24 cellular contexts compared by ENCODE assay signal in the genomic region with DNA sequence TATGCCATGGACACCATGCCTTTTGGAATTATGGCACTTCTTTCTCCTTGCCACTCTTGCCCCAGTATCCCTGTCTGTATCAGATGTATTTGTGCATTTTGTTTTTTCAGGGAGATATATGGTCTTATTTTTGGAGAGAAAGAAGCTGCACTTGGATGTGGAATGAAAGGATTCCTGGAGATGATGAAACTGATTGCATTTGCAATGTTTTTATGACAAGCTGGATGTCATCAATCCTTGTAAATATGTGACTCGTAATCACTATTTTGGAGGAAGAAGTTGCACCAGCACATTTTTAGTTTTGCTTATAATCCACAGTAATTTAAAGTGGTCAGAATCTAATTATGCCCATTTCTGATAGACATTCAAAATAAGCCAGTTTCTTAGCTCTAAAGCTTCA.
"Had no signal": no experiment of that assay in that cellular context is flagged by ENCODE, and none has a peak within 500 bp of the region (broad histone marks: within the 10 kb centered on the region; RNA-seq: fewer than 3 reads in every experiment).

No MANE protein-coding gene starts in this region.

- H3K9me3 ChIP-seq: lower lobe of right lung, tibial artery had no signal

- H3K36me3 Mint-ChIP-seq: activated CD4-positive, alpha-beta memory T cell treated with anti-CD3 and anti-CD28 coated beads for 36 hours; activated naive CD8-positive, alpha-beta T cell treated with anti-CD3 and anti-CD28 coated beads for 36 hours; T-cell had no signal

- H3K4me3 Mint-ChIP-seq: activated B cell treated with CpG ODN at 0.5 μM for 24 hours; activated CD4-positive, alpha-beta memory T cell treated with anti-CD3 and anti-CD28 coated beads for 36 hours; activated naive CD8-positive, alpha-beta T cell treated with anti-CD3 and anti-CD28 coated beads for 36 hours; activated T-helper 17 cell treated with anti-CD3 and anti-CD28 coated beads, Interleukin-2, amount 50 U/mL, for 72 hours; endodermal cell; nephron; T-cell had no signal

- ATAC-seq: activated T-helper 17 cell treated with anti-CD3 and anti-CD28 coated beads, Interleukin-2, amount 50 U/mL, for 72 hours; foreskin keratinocyte; left colon; lower lobe of right lung; sciatic nerve; T-cell had no signal

- H3K9ac ChIP-seq: parathyroid adenoma had no signal

- H2AFZ ChIP-seq: parathyroid adenoma had no signal

- H3K4me1 Mint-ChIP-seq: activated B cell treated with CpG ODN at 0.5 μM for 24 hours; activated naive CD8-positive, alpha-beta T cell treated with anti-CD3 and anti-CD28 coated beads for 36 hours; activated T-helper 17 cell treated with anti-CD3 and anti-CD28 coated beads, Interleukin-2, amount 50 U/mL, for 72 hours; endodermal cell; nephron; T-cell had no signal

- H3K79me2 ChIP-seq: parathyroid adenoma had no signal

- H3K27ac Mint-ChIP-seq: activated B cell treated with CpG ODN at 0.5 μM for 24 hours; activated CD4-positive, alpha-beta memory T cell treated with anti-CD3 and anti-CD28 coated beads for 36 hours; activated naive CD8-positive, alpha-beta T cell treated with anti-CD3 and anti-CD28 coated beads for 36 hours; activated T-helper 17 cell treated with anti-CD3 and anti-CD28 coated beads, Interleukin-2, amount 50 U/mL, for 72 hours; endodermal cell; nephron; T-cell had no signal

- H3K4me1 ChIP-seq: foreskin keratinocyte, lower lobe of right lung, parathyroid adenoma, tibial artery had no signal

- DNase-seq: activated B cell treated with CpG ODN at 0.5 μM for 24 hours; activated CD4-positive, alpha-beta memory T cell treated with anti-CD3 and anti-CD28 coated beads for 36 hours; activated CD4-positive, alpha-beta T cell treated with anti-CD3 and anti-CD28 coated beads for 4 hours; activated naive CD4-positive, alpha-beta T cell; activated naive CD8-positive, alpha-beta T cell treated with anti-CD3 and anti-CD28 coated beads for 36 hours; activated T-cell treated with anti-CD3 and anti-CD28 coated beads for 4 hours; amygdala; dorsolateral prefrontal cortex; endodermal cell; erythroblast; foreskin keratinocyte; hippocampal formation; islet precursor cell; left colon; lower lobe of right lung; stimulated activated naive CD4-positive, alpha-beta T cell; substantia nigra; T-cell; T-helper 9 cell; tibial artery had no signal

- H3K4me3 ChIP-seq: dorsolateral prefrontal cortex, lower lobe of right lung, tibial artery had no signal

- H3K27ac ChIP-seq: foreskin keratinocyte, lower lobe of right lung, parathyroid adenoma, tibial artery had no signal

- H3K9me3 Mint-ChIP-seq: activated B cell treated with CpG ODN at 0.5 μM for 24 hours; activated CD4-positive, alpha-beta memory T cell treated with anti-CD3 and anti-CD28 coated beads for 36 hours; activated naive CD8-positive, alpha-beta T cell treated with anti-CD3 and anti-CD28 coated beads for 36 hours; activated T-helper 17 cell treated with anti-CD3 and anti-CD28 coated beads, Interleukin-2, amount 50 U/mL, for 72 hours; endodermal cell; nephron; T-cell had no signal

- H3K36me3 ChIP-seq: lower lobe of right lung, tibial artery had no signal

- H3K27me3 Mint-ChIP-seq: activated CD4-positive, alpha-beta memory T cell treated with anti-CD3 and anti-CD28 coated beads for 36 hours; activated T-helper 17 cell treated with anti-CD3 and anti-CD28 coated beads, Interleukin-2, amount 50 U/mL, for 72 hours had no signal

- H3K27me3 ChIP-seq: dorsolateral prefrontal cortex, tibial artery had no signal
